ENCODE assay signal across 2 cellular contexts in the genomic region with DNA sequence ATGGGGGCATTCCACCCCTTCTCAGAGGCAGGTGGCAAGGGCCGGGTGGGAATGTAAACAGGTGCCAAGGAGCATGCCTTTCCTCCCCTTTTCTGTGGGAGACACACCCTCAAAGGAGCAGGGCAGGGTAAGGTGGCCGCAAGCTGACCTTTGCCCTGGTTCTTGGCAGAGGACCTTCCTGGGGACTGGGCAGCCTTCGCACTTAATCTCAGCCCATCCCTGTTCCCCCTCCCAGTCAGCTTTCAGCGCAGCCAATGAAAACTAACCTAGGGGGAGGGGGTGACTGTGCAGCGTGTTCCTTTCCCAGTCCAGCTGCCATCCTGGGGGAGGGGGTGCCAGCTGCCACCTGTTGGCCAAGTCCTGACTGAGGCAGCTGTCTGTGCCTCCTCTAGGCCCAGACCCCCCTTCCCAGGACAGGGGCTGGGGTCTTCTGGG.
A peak's percentile ranks its signal among the peaks of the same experiment; 100 is the strongest.
TF ChIP-seq lines count a peak whose summit lies in the region.

No MANE protein-coding gene starts in this region.

TF ChIP-seq in Ishikawa, 13 proteins besides CTCF, POLR2A, EP300 and RAD21:
- TF ChIP-seq NFIC (IDR thresholded peaks at IDR 0.05), result 0 out of 2 replicates have a peak, but pooled peaks have one; percentile 6
- TF ChIP-seq, protein P1, sequence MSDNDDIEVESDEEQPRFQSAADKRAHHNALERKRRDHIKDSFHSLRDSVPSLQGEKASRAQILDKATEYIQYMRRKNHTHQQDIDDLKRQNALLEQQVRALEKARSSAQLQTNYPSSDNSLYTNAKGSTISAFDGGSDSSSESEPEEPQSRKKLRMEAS (IDR thresholded peaks at IDR 0.05), result 0 out of 2 replicates have a peak, but pooled peaks have one; percentile 38
- TF ChIP-seq CREB1 (IDR thresholded peaks at IDR 0.05; ENCODE audit: low read depth), result no peak
- TF ChIP-seq ZBTB7A (IDR thresholded peaks at IDR 0.05; ENCODE audit: low read depth), result peak; percentile 65; the same call in 1 of the 2 replicates

TF ChIP-seq in HepG2, 621 proteins besides CTCF, POLR2A, EP300 and RAD21:
- no peak for TF ChIP-seq ZNF558 (CRISPR knock-in tag; IDR thresholded peaks at IDR 0.05; ENCODE audit: borderline replicate concordance)
- TF ChIP-seq ZNF772 (CRISPR knock-in tag; IDR thresholded peaks at IDR 0.05), result 0 out of 2 replicates have a peak, but pooled peaks have one; percentile 22
- TF ChIP-seq REL (CRISPR knock-in tag; conservative IDR thresholded peaks at IDR 0.05), result no peak
- TF ChIP-seq PHB2 (IDR thresholded peaks at IDR 0.05; ENCODE audit: partially characterized antibody), result no peak
- no peak for TF ChIP-seq SATB2 (CRISPR knock-in tag; IDR thresholded peaks at IDR 0.05)
- TF ChIP-seq FOXA1 (IDR thresholded peaks at IDR 0.05), result no peak
- TF ChIP-seq FOXA1 (CRISPR knock-in tag; IDR thresholded peaks at IDR 0.05), result 0 out of 2 replicates have a peak, but pooled peaks have one; percentile 8
- TF ChIP-seq ZHX1 (CRISPR knock-in tag; IDR thresholded peaks at IDR 0.05; ENCODE audit: low read depth), result 0 out of 2 replicates have a peak, but pooled peaks have one; percentile 25
- 0 out of 2 replicates have a peak, but pooled peaks have one; percentile 24 for TF ChIP-seq PPARG (CRISPR knock-in tag; conservative IDR thresholded peaks at IDR 0.05)
